Comparison of ENCODE assay signal across 31 cellular contexts in genomic region chr16:71226229-71227141, GRCh38. TPM values are rescaled to one million over a fixed set of nuclear protein-coding genes. Genes with fewer than 3 reads are reported as not detected.
"Had no signal": no experiment of that assay in that cellular context is flagged by ENCODE, and none has a peak within 500 bp of the region (broad histone marks: within the 10 kb centered on the region; RNA-seq: fewer than 3 reads in every experiment).

No MANE protein-coding gene starts in this region.

- H3K27ac Mint-ChIP-seq: activated CD4-positive, alpha-beta memory T cell treated with anti-CD3 and anti-CD28 coated beads for 36 hours; activated CD4-positive, alpha-beta T cell treated with anti-CD3 and anti-CD28 coated beads for 36 hours; activated CD4-positive, alpha-beta T cell treated with anti-CD3 and anti-CD28 coated beads, Interleukin-2, amount 10 ng/mL, durations not matched to agents 24 days and 14 days; activated CD8-positive, alpha-beta memory T cell treated with anti-CD3 and anti-CD28 coated beads, Interleukin-2, amount 10 ng/mL, durations not matched to agents 7 days and 5 days; activated CD8-positive, alpha-beta T cell treated with anti-CD3 and anti-CD28 coated beads, Interleukin-2, amount 10 ng/mL, durations not matched to agents 7 days and 5 days; activated naive CD4-positive, alpha-beta T cell treated with anti-CD3 and anti-CD28 coated beads for 36 hours; activated naive CD4-positive, alpha-beta T cell treated with anti-CD3 and anti-CD28 coated beads, Interleukin-2, amount 50 U/mL, for 24 hours; activated naive CD8-positive, alpha-beta T cell treated with anti-CD3 and anti-CD28 coated beads for 36 hours; activated naive CD8-positive, alpha-beta T cell treated with anti-CD3 and anti-CD28 coated beads, Interleukin-2, amount 50 U/mL, for 24 hours; activated T-helper 1 cell treated with anti-CD3 and anti-CD28 coated beads, Interleukin-12 subunit alpha, Interleukin-12 subunit beta, Interleukin-2, Interleukin-4 antibody, amounts not matched to agents 30 ng/mL and 10 ng/mL and 1 ng/mL, durations not matched to agents 14 hours and 24 hours and 36 hours; activated T-helper 2 cell treated with anti-CD3 and anti-CD28 coated beads, Interferon-gamma antibody, Interleukin-2, Interleukin-4, amounts not matched to agents 10 μg/mL and 5 μg/mL and 100 μg/mL, durations not matched to agents 14 hours and 24 hours and 36 hours had no signal

- H3K9me3 ChIP-seq: adrenal gland, colonic mucosa had no signal

- H3K4me3 ChIP-seq: adrenal gland, body of pancreas, colonic mucosa, heart left ventricle had no signal

- H3K4me1 ChIP-seq: adrenal gland, body of pancreas, colonic mucosa, heart left ventricle had no signal

- H3K36me3 ChIP-seq: adrenal gland, colonic mucosa, heart left ventricle had no signal

- DNase-seq: activated CD4-positive, alpha-beta memory T cell treated with anti-CD3 and anti-CD28 coated beads for 36 hours; activated CD4-positive, alpha-beta T cell treated with anti-CD3 and anti-CD28 coated beads for 36 hours; activated CD4-positive, alpha-beta T cell treated with anti-CD3 and anti-CD28 coated beads, Interleukin-2, amount 10 ng/mL, durations not matched to agents 24 days and 14 days; activated CD4-positive, CD25-positive, alpha-beta regulatory T cell; activated CD4-positive, CD25-positive, alpha-beta regulatory T cell treated with anti-CD3 and anti-CD28 coated beads, Interleukin-2, amount 50 U/mL, for 72 hours; activated CD8-positive, alpha-beta memory T cell treated with anti-CD3 and anti-CD28 coated beads, Interleukin-2, amount 10 ng/mL, durations not matched to agents 7 days and 5 days; activated CD8-positive, alpha-beta memory T cell treated with anti-CD3 and anti-CD28 coated beads, Interleukin-2, amount 50 U/mL, for 4 hours; activated CD8-positive, alpha-beta T cell treated with anti-CD3 and anti-CD28 coated beads, Interleukin-2, amount 10 ng/mL, durations not matched to agents 7 days and 5 days; activated effector memory CD4-positive, alpha-beta T cell treated with anti-CD3 and anti-CD28 coated beads, Interleukin-2, amount 50 U/mL, for 16 hours; activated naive CD4-positive, alpha-beta T cell treated with anti-CD3 and anti-CD28 coated beads for 36 hours; activated naive CD8-positive, alpha-beta T cell treated with anti-CD3 and anti-CD28 coated beads for 36 hours; activated naive CD8-positive, alpha-beta T cell treated with anti-CD3 and anti-CD28 coated beads, Interleukin-2, amount 50 U/mL, for 24 hours; activated T-cell treated with anti-CD3 and anti-CD28 coated beads, Interleukin-2, amount 50 U/mL, for 1 hour; activated T-cell treated with anti-CD3 and anti-CD28 coated beads, Interleukin-2, amount 50 U/mL, for 48 hours; adrenal gland; amygdala; aorta; body of pancreas; caudate nucleus; colonic mucosa; effector CD8-positive, alpha-beta T cell; foreskin fibroblast; glutamatergic neuron; heart left ventricle; T-helper 2 cell had no signal

- H3K27ac ChIP-seq: adrenal gland, body of pancreas, colonic mucosa, heart left ventricle had no signal

- H3K27me3 ChIP-seq: body of pancreas, colonic mucosa had no signal

- ATAC-seq: activated CD4-positive, alpha-beta T cell treated with anti-CD3 and anti-CD28 coated beads for 36 hours; activated CD8-positive, alpha-beta memory T cell treated with anti-CD3 and anti-CD28 coated beads, Interleukin-2, amount 10 ng/mL, durations not matched to agents 7 days and 5 days; activated CD8-positive, alpha-beta T cell treated with anti-CD3 and anti-CD28 coated beads, Interleukin-2, amount 10 ng/mL, durations not matched to agents 7 days and 5 days; activated naive CD8-positive, alpha-beta T cell treated with anti-CD3 and anti-CD28 coated beads, Interleukin-2, amount 50 U/mL, for 24 hours; body of pancreas; esophagus mucosa; heart left ventricle had no signal

- H3K4me1 Mint-ChIP-seq: activated CD4-positive, alpha-beta T cell treated with anti-CD3 and anti-CD28 coated beads for 36 hours; activated CD4-positive, alpha-beta T cell treated with anti-CD3 and anti-CD28 coated beads, Interleukin-2, amount 10 ng/mL, durations not matched to agents 24 days and 14 days; activated CD8-positive, alpha-beta memory T cell treated with anti-CD3 and anti-CD28 coated beads, Interleukin-2, amount 10 ng/mL, durations not matched to agents 7 days and 5 days; activated naive CD4-positive, alpha-beta T cell treated with anti-CD3 and anti-CD28 coated beads, Interleukin-2, amount 50 U/mL, for 24 hours; activated naive CD8-positive, alpha-beta T cell treated with anti-CD3 and anti-CD28 coated beads for 36 hours; activated naive CD8-positive, alpha-beta T cell treated with anti-CD3 and anti-CD28 coated beads, Interleukin-2, amount 50 U/mL, for 24 hours had no signal

- H3K4me3 Mint-ChIP-seq: activated CD4-positive, alpha-beta memory T cell treated with anti-CD3 and anti-CD28 coated beads for 36 hours; activated CD4-positive, alpha-beta T cell treated with anti-CD3 and anti-CD28 coated beads for 36 hours; activated CD4-positive, alpha-beta T cell treated with anti-CD3 and anti-CD28 coated beads, Interleukin-2, amount 10 ng/mL, durations not matched to agents 24 days and 14 days; activated CD8-positive, alpha-beta memory T cell treated with anti-CD3 and anti-CD28 coated beads, Interleukin-2, amount 10 ng/mL, durations not matched to agents 7 days and 5 days; activated CD8-positive, alpha-beta T cell treated with anti-CD3 and anti-CD28 coated beads, Interleukin-2, amount 10 ng/mL, durations not matched to agents 7 days and 5 days; activated naive CD4-positive, alpha-beta T cell treated with anti-CD3 and anti-CD28 coated beads for 36 hours; activated naive CD4-positive, alpha-beta T cell treated with anti-CD3 and anti-CD28 coated beads, Interleukin-2, amount 50 U/mL, for 24 hours; activated naive CD8-positive, alpha-beta T cell treated with anti-CD3 and anti-CD28 coated beads for 36 hours; activated naive CD8-positive, alpha-beta T cell treated with anti-CD3 and anti-CD28 coated beads, Interleukin-2, amount 50 U/mL, for 24 hours; activated T-helper 1 cell treated with anti-CD3 and anti-CD28 coated beads, Interleukin-12 subunit alpha, Interleukin-12 subunit beta, Interleukin-2, Interleukin-4 antibody, amounts not matched to agents 30 ng/mL and 10 ng/mL and 1 ng/mL, durations not matched to agents 14 hours and 24 hours and 36 hours had no signal

- H3K36me3 Mint-ChIP-seq: activated CD8-positive, alpha-beta memory T cell treated with anti-CD3 and anti-CD28 coated beads, Interleukin-2, amount 10 ng/mL, durations not matched to agents 7 days and 5 days; activated naive CD8-positive, alpha-beta T cell treated with anti-CD3 and anti-CD28 coated beads for 36 hours had no signal

RNA-seq across cellular contexts. Expression of gene HYDIN, which starts 4.0 kb away (rescaled TPM):
- total RNA-seq: activated CD4-positive, alpha-beta memory T cell treated with anti-CD3 and anti-CD28 coated beads for 36 hours; activated CD4-positive, alpha-beta T cell treated with anti-CD3 and anti-CD28 coated beads, Interleukin-2, amount 10 ng/mL, durations not matched to agents 24 days and 14 days; activated CD8-positive, alpha-beta memory T cell treated with anti-CD3 and anti-CD28 coated beads for 36 hours; activated CD8-positive, alpha-beta memory T cell treated with anti-CD3 and anti-CD28 coated beads, Interleukin-2, amount 10 ng/mL, durations not matched to agents 7 days and 5 days; activated CD8-positive, alpha-beta T cell treated with anti-CD3 and anti-CD28 coated beads, Interleukin-2, amount 10 ng/mL, durations not matched to agents 7 days and 5 days; activated naive CD4-positive, alpha-beta T cell treated with anti-CD3 and anti-CD28 coated beads for 36 hours; activated naive CD8-positive, alpha-beta T cell treated with anti-CD3 and anti-CD28 coated beads for 36 hours; activated T-helper 1 cell treated with anti-CD3 and anti-CD28 coated beads, Interleukin-12 subunit alpha, Interleukin-12 subunit beta, Interleukin-2, Interleukin-4 antibody, amounts not matched to agents 30 ng/mL and 10 ng/mL and 1 ng/mL, durations not matched to agents 14 hours and 24 hours and 36 hours; activated T-helper 2 cell treated with anti-CD3 and anti-CD28 coated beads, Interferon-gamma antibody, Interleukin-2, Interleukin-4, amounts not matched to agents 10 μg/mL and 5 μg/mL and 100 μg/mL, durations not matched to agents 14 hours and 24 hours and 36 hours; dermis microvascular lymphatic vessel endothelial cell had no signal
